18 cellular contexts compared by ENCODE assay signal in the genomic region with DNA sequence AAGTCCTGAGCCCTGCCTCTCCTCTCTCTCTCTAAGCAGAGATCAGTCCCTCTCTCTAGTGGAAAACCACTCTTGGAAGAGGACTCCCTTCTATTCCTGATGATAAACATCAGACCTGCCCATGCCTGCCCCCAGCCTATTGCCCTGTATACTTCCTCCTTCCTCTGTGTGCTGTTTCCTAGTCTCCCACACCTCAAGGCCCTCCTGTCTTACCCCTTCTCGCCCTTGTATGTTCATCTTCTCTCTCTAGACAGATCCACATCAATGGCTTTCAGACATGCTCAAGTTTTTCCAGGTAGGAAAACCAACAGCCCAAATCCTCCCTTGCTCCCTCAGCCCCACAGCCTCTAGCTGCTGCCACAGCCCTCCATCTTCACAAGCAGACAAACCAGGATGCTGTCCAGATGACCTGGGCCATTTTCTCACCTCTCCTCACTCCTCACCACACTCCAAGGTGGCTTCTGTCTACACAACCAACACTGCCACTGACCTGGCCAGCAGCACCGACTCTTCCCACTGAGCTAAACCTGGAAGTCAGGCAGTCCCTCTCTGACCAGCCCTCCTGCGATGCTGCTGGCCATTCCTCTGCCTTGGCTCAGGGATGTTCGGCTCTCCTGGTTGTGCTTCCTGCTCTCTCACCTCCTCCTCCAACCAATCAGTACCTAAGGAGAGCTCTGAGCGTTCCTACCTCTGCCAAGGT. TPM values are rescaled to one million over a fixed set of nuclear protein-coding genes. Genes with fewer than 3 reads are reported as not detected.
DNase-seq lines count a peak whose midpoint lies in the region; ATAC-seq, FAIRE-seq and TF ChIP-seq lines count a peak whose summit lies in the region.
"Had no signal": no experiment of that assay in that cellular context is flagged by ENCODE, and none has a peak within 500 bp of the region (broad histone marks: within the 10 kb centered on the region; RNA-seq: fewer than 3 reads in every experiment).

No MANE protein-coding gene starts in this region.

- H3K4me3 ChIP-seq in Caco-2 (ENCODE audit: low read depth, low read length), result no peak overlapping the region
- H3K4me3 ChIP-seq: BLaER1, gastroesophageal sphincter, SJCRH30 had no signal

- no peak for ATAC-seq in natural killer cell
- ATAC-seq: HCT116 had no signal

- H3K36me3 Mint-ChIP-seq in CD14-positive monocyte (peaks cover 94 to 99% of the 10 kb centered on the region in 2 donors), Caco-2 (ENCODE audit: insufficient read depth, unreplicated experiment) (peaks cover 17% of the 10 kb centered on the region), natural killer cell (peaks cover 27% of the 10 kb centered on the region)
- peaks cover 98% of the 10 kb centered on the region for H3K36me3 Mint-ChIP-seq in dendritic cell treated with granulocyte-macrophage colony-stimulating factor and Interleukin-4, amounts not matched to agents 40 ng/mL and 50 ng/mL, for 4 days (ENCODE audit: low read depth)

- H3K4me1 ChIP-seq in Caco-2, result no peaks in the 10 kb centered on the region
- H3K4me1 ChIP-seq: BLaER1 had no signal

- TF ChIP-seq CTCF in CD14-positive monocyte (IDR thresholded peaks at IDR 0.05), result no peak
- no peak for TF ChIP-seq CTCF in Caco-2 (IDR thresholded peaks at IDR 0.05; ENCODE audit: insufficient read depth in 1 of 2, low read depth in 1 of 2, low read length in 1 of 2, severe bottlenecking in 1 of 2, unreplicated experiment in 1 of 2)
- TF ChIP-seq CTCF in natural killer cell (IDR thresholded peaks at IDR 0.05), result no peak

- POLR2A ChIA-PET in Caco-2 (lab: Charles Lee), result no interaction called here

- FAIRE-seq in GM12892 (lab: Jason Lieb, UNC), result no peak
- FAIRE-seq: astrocyte, islet of Langerhans had no signal

- DNase-seq in CD14-positive monocyte (ENCODE audit: low spot score), result no peak
- DNase-seq in Caco-2, result no peak
- DNase-seq in natural killer cell, result no peak
- no peak for DNase-seq in HT-29 (ENCODE audit: low spot score)
- DNase-seq in GM12892 (ENCODE audit: insufficient read length), result no peak
- DNase-seq in NCI-H1417 (lab: John Stamatoyannopoulos, UW), result no peak
- DNase-seq: activated CD8-positive, alpha-beta memory T cell treated with anti-CD3 and anti-CD28 coated beads, Interleukin-2, amount 50 U/mL, for 4 hours; DND-41; effector CD8-positive, alpha-beta T cell; NCI-H446; SJCRH30; stimulated activated CD4-positive, alpha-beta T cell treated with anti-CD3 and anti-CD28 coated beads, Interleukin-12 subunit alpha, Interleukin-12 subunit beta, amount 100 ng/mL, for 4 hours had no signal

- H3K27me3 Mint-ChIP-seq in CD14-positive monocyte (ENCODE audit: low read depth in 3 of 3) (no peaks in the 10 kb centered on the region), Caco-2 (ENCODE audit: insufficient read depth, unreplicated experiment) (no peaks in the 10 kb centered on the region), natural killer cell (ENCODE audit: low read depth in 2 of 2) (no peaks in the 10 kb centered on the region)
- H3K27me3 Mint-ChIP-seq in dendritic cell treated with granulocyte-macrophage colony-stimulating factor and Interleukin-4, amounts not matched to agents 40 ng/mL and 50 ng/mL, for 4 days, result no peaks in the 10 kb centered on the region

- H3K27ac Mint-ChIP-seq in CD14-positive monocyte (peak overlapping the region; percentile 70 to 96 (median 92)), Caco-2 (ENCODE audit: unreplicated experiment) (peak overlapping the region; percentile 0), natural killer cell (peak overlapping the region; percentile 9 to 76)
- H3K27ac Mint-ChIP-seq in dendritic cell treated with granulocyte-macrophage colony-stimulating factor and Interleukin-4, amounts not matched to agents 40 ng/mL and 50 ng/mL, for 4 days, result peak overlapping the region; percentile 54

- H3K9me3 Mint-ChIP-seq in CD14-positive monocyte (peaks cover 0 to 1% (median 0%) of the 10 kb centered on the region in 7 donors), Caco-2 (ENCODE audit: unreplicated experiment) (no peaks in the 10 kb centered on the region), natural killer cell (no peaks in the 10 kb centered on the region)
- no peaks in the 10 kb centered on the region for H3K9me3 Mint-ChIP-seq in dendritic cell treated with granulocyte-macrophage colony-stimulating factor and Interleukin-4, amounts not matched to agents 40 ng/mL and 50 ng/mL, for 4 days

- H3K4me3 Mint-ChIP-seq in CD14-positive monocyte, result no peak overlapping the region
- no peak overlapping the region for H3K4me3 Mint-ChIP-seq in Caco-2 (ENCODE audit: unreplicated experiment)
- H3K4me3 Mint-ChIP-seq in dendritic cell treated with granulocyte-macrophage colony-stimulating factor and Interleukin-4, amounts not matched to agents 40 ng/mL and 50 ng/mL, for 4 days, result no peak overlapping the region
- H3K4me3 Mint-ChIP-seq in natural killer cell, result no peak overlapping the region

- CTCF ChIA-PET in Caco-2 (lab: Charles Lee), result no interaction called here

- TF ChIP-seq POLR2A in GM12892 (IDR thresholded peaks at IDR 0.05; ENCODE audit: low read depth, low read length), result no peak

- intact Hi-C loops in CD14-positive monocyte (cut with micrococcal nuclease) (no loop called here), Caco-2 (cut with micrococcal nuclease; ENCODE audit: unreplicated experiment) (no loop called here), natural killer cell (cut with micrococcal nuclease) (no loop called here)
- intact Hi-C loops in dendritic cell treated with granulocyte-macrophage colony-stimulating factor and Interleukin-4, amounts not matched to agents 40 ng/mL and 50 ng/mL, for 4 days (cut with micrococcal nuclease), result no loop called here

- H3K9me3 ChIP-seq in Caco-2, result no peaks in the 10 kb centered on the region
- H3K9me3 ChIP-seq: BLaER1, gastroesophageal sphincter, SJCRH30 had no signal

- H3K4me1 Mint-ChIP-seq in CD14-positive monocyte, result peaks cover 23% of the 10 kb centered on the region
- peaks cover 7% of the 10 kb centered on the region for H3K4me1 Mint-ChIP-seq in Caco-2 (ENCODE audit: low read depth, unreplicated experiment)
- H3K4me1 Mint-ChIP-seq in dendritic cell treated with granulocyte-macrophage colony-stimulating factor and Interleukin-4, amounts not matched to agents 40 ng/mL and 50 ng/mL, for 4 days (ENCODE audit: low read depth), result peaks cover 28% of the 10 kb centered on the region
- H3K4me1 Mint-ChIP-seq in natural killer cell, result peaks cover 15 to 17% of the 10 kb centered on the region in 2 donors

- no peaks in the 10 kb centered on the region for H3K36me3 ChIP-seq in Caco-2 (ENCODE audit: control insufficient read depth, insufficient read depth, low read length)

- no TSS peak for BruUV-seq in Caco-2 (replicated peaks; lab: Mats Ljungman, UMichigan)

- H3K27me3 ChIP-seq in Caco-2 (replicated peaks; ENCODE audit: control insufficient read depth, insufficient read depth, low read length), result no peaks in the 10 kb centered on the region
- H3K27me3 ChIP-seq: BLaER1, gastroesophageal sphincter, SJCRH30 had no signal

RNA-seq across cellular contexts. Expression of a gene that starts 36.3 kb away (rescaled TPM):
- 1 to 10 TPM; 5.7 to 9.8 TPM for polyA plus RNA-seq in CD14-positive monocyte
- total RNA-seq in Caco-2 (2022) (20.2 and 22.3 TPM in 2 replicates), natural killer cell (100 to 1,000 TPM; 127 to 149 (median 140) TPM)
- total RNA-seq in HT-29 (2014; rRNA removed; shearing (Covaris generic)), result 3.3 and 4.5 TPM in 2 replicates
- polyA plus RNA-seq in GM12892 (2012; ENCODE audit: missing spikeins), result 17.5 TPM

RNA-seq across cellular contexts. Expression of a gene that starts 43.4 kb away (rescaled TPM):
- 10 to 100 TPM; 26.0 to 28.0 TPM for polyA plus RNA-seq in CD14-positive monocyte
- total RNA-seq in Caco-2 (2022) (60.7 and 67.7 TPM in 2 replicates), natural killer cell (100 to 1,000 TPM; 104 to 118 (median 114) TPM)
- total RNA-seq in HT-29 (2014; rRNA removed; shearing (Covaris generic)), result 35.5 and 41.2 TPM in 2 replicates
- 75.8 TPM for polyA plus RNA-seq in GM12892 (2012; ENCODE audit: missing spikeins)

Comparison
In these comparisons a context has a peak if more than half of its experiments do, and no peak if none do; other contexts are left out.
1. H3K27ac Mint-ChIP-seq: peak in every context shown above with its lines; median percentile 92 in CD14-positive monocyte; 54 in dendritic cell treated with granulocyte-macrophage colony-stimulating factor and Interleukin-4, amounts not matched to agents 40 ng/mL and 50 ng/mL, for 4 days; 42 in natural killer cell; 0 in Caco-2.